ENCODE assay signal across 14 cellular contexts in the genomic region with DNA sequence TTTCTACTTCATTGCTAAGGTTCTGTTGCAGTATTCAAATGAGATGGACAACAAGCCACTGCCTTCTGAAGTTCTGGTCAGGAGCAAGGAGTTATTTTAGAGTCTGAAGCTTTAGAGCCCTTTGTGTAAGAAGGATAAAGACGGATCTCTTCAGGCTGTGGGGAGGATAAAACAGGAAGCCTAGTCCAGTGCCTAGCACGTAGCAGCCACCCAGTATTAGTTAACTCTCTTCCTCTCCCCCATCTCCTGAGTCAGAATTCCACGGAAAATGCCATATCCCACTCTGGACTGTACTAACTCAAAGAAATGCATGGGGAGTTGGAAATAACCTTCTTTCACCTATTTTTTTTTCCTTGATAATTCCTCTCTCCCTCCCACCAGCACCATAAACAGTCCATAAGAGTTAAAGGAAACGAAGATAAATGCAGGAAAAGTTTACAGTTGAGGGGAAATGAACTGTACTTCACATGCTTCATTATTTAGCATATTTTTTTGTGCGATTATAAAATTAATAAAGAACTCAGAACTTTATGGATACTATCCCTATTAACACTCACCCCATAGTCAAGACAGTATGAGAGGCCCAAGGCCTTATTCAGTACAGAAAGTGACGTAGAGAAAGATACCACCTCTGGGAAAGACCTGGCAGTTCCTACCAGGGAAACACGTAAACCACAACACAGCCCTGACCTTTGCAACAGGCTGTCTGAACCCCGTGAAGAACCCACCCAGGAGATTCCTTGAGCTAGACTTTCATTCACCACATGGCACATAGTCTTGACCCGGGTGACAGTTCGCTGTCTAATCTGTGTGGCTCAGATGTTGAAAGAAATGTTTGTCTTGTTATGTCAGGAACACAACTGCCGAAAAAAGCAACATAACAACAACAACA. TPM values are rescaled to one million over a fixed set of nuclear protein-coding genes. Genes with fewer than 3 reads are reported as not detected.
DNase-seq lines count a peak whose midpoint lies in the region; ATAC-seq, FAIRE-seq and TF ChIP-seq lines count a peak whose summit lies in the region.
"Had no signal": no experiment of that assay in that cellular context is flagged by ENCODE, and none has a peak within 500 bp of the region (broad histone marks: within the 10 kb centered on the region; RNA-seq: fewer than 3 reads in every experiment).

No MANE protein-coding gene starts in this region.

- TF ChIP-seq EP300 in HepG2 (IDR thresholded peaks at IDR 0.05; ENCODE audit: low read depth in 2 of 2, low read length in 2 of 2), result no peak
- TF ChIP-seq EP300 in HepG2 (CRISPR knock-in tag; IDR thresholded peaks at IDR 0.05; ENCODE audit: borderline replicate concordance), result no peak

- no peak for TF ChIP-seq CTCF in Calu3 (IDR thresholded peaks at IDR 0.05; ENCODE audit: unreplicated experiment)
- no peak for TF ChIP-seq CTCF in IMR-90 (conservative IDR thresholded peaks at IDR 0.05; ENCODE audit: low read depth, low read length)
- no peak for TF ChIP-seq CTCF in brain (conservative IDR thresholded peaks at IDR 0.05)
- no peak for TF ChIP-seq CTCF in HepG2 (CRISPR knock-in tag; IDR thresholded peaks at IDR 0.05)
- no peak for TF ChIP-seq CTCF in body of pancreas (IDR thresholded peaks at IDR 0.05)

- H3K27ac Mint-ChIP-seq in Calu3 (ENCODE audit: unreplicated experiment) (peak overlapping the region; percentile 28), brain (peak overlapping the region in 2 of 5 experiments; percentile 30 to 72)
- H3K27ac Mint-ChIP-seq: activated B cell treated with CpG ODN at 0.5 μM for 24 hours, B cell had no signal

- H3K18ac ChIP-seq in IMR-90 (ENCODE audit: low read depth, low read length), result peak overlapping the region; percentile 59; the same call in 1 of the 2 replicates

- peaks cover 0 to 41% of the 10 kb centered on the region in 2 experiments; a peak in 2 of 4 replicates for H3K79me1 ChIP-seq in IMR-90 (ENCODE audit: low read depth in 1 of 2, low read length in 2 of 2)

- H3K9ac ChIP-seq in IMR-90 (ENCODE audit: low read depth, low read length) (peak overlapping the region; percentile 49; the same call in 1 of the 2 replicates), HepG2 (ENCODE audit: insufficient read depth, low read depth, low read length) (0 out of 2 replicates have a peak overlapping the region, but pooled peaks have one; percentile 23)

- in situ Hi-C loops in IMR-90 (cut with MboI; ENCODE audit: low sequenced_read_pairs), result no loop called here
- in situ Hi-C loops in HepG2 (cut with HindIII; ENCODE audit: extremely low pct_ligation_motif_present, low pct_unique_long_range_greater_than_20kb), result no loop called here

- dilution Hi-C loops in IMR-90 (cut with HindIII; ENCODE audit: low sequenced_read_pairs, unreplicated experiment), result no loop called here

- H3K36me3 Mint-ChIP-seq in Calu3 (ENCODE audit: insufficient read depth, unreplicated experiment) (peaks cover 4% of the 10 kb centered on the region), brain (peaks cover 17% of the 10 kb centered on the region)

- H2BK15ac ChIP-seq in IMR-90 (ENCODE audit: low read depth, low read length), result peak overlapping the region; percentile 7; the same call in 1 of the 3 replicates

- H4K8ac ChIP-seq in IMR-90 (ENCODE audit: low read depth in 2 of 2, low read length in 2 of 2), result peak overlapping the region in 1 of 2 experiments; percentile 44; a peak in 2 of 4 replicates

- H3K4me1 ChIP-seq in IMR-90 (ENCODE audit: control insufficient read depth, insufficient read depth, low read length) (peaks cover 29% of the 10 kb centered on the region), HepG2 (ENCODE audit: insufficient read depth, low read length) (peaks cover 82% of the 10 kb centered on the region), body of pancreas (no peaks in the 10 kb centered on the region)
- H3K4me1 ChIP-seq: pancreas had no signal

- H3K27ac ChIP-seq in IMR-90 (ENCODE audit: insufficient read depth, low read length) (peak overlapping the region; percentile 77), HepG2 (ENCODE audit: extremely low read length, insufficient read depth, low read length) (no peak overlapping the region), body of pancreas (no peak overlapping the region)
- H3K27ac ChIP-seq: dorsolateral prefrontal cortex, pancreas had no signal

- CTCF ChIA-PET in Calu3 (lab: Charles Lee), result interaction anchor here (1.4 kb wide), 1 partner anchor 47 kb away, joined by 3 read pairs; no protein-coding TSS in a partner anchor
- CTCF ChIA-PET in IMR-90 (lab: Yijun Ruan, JAX), result interaction anchor here (0.7 kb wide), 1 partner anchor 32 kb away, joined by 3 read pairs; no protein-coding TSS in a partner anchor
- CTCF ChIA-PET in HepG2 (lab: Yijun Ruan, JAX; ENCODE audit: low intra/inter-chr PET ratio, low total read pairs), result no interaction called here

- intact Hi-C loops in Calu3 (cut with micrococcal nuclease; ENCODE audit: unreplicated experiment), result loop anchor here (5.0 kb wide), 1 partner anchor 33 kb away; no protein-coding TSS in a partner anchor
- intact Hi-C loops in IMR-90 (cut with micrococcal nuclease), result no loop called here
- intact Hi-C loops in HepG2 (cut with micrococcal nuclease; ENCODE audit: unreplicated experiment), result no loop called here
- intact Hi-C loops in body of pancreas (cut with DNase I), result no loop called here

- H2BK120ac ChIP-seq in IMR-90 (ENCODE audit: low read depth, low read length), result peak overlapping the region; percentile 15; the same call in 1 of the 2 replicates

- H4K5ac ChIP-seq in IMR-90 (ENCODE audit: low read depth, low read length), result no peak overlapping the region

- FAIRE-seq in HepG2 (lab: Jason Lieb, UNC), result no peak

- peaks cover 22% of the 10 kb centered on the region for H3K9me1 ChIP-seq in IMR-90 (ENCODE audit: insufficient read depth, low read length)

- H4K91ac ChIP-seq in IMR-90 (ENCODE audit: insufficient read depth, low read depth, low read length), result 0 out of 2 replicates have a peak overlapping the region, but pooled peaks have one; percentile 7

- H3K79me2 ChIP-seq in HepG2 (ENCODE audit: insufficient read depth, low read length), result peaks cover 100% of the 10 kb centered on the region

- H2AFZ ChIP-seq in IMR-90 (replicated peaks; ENCODE audit: low read length, poor library complexity), result no peak overlapping the region
- no peak overlapping the region for H2AFZ ChIP-seq in HepG2 (ENCODE audit: low read length)

- H3K36me3 ChIP-seq in IMR-90 (ENCODE audit: control insufficient read depth, insufficient read depth, low read length), result 0 out of 2 replicates have a peak, but pooled peaks cover 2% of the 10 kb centered on the region
- peaks cover 3% of the 10 kb centered on the region in 2 experiments; a peak in 2 of 5 replicates for H3K36me3 ChIP-seq in HepG2 (replicated peaks in 1 of 2; ENCODE audit: control insufficient read depth in 1 of 2, insufficient read depth in 2 of 2, low read length in 2 of 2)
- H3K36me3 ChIP-seq in body of pancreas (replicated peaks in 1 of 2; ENCODE audit: insufficient read depth in 1 of 2, low read depth in 2 of 2), result no peaks in the 10 kb centered on the region
- H3K36me3 ChIP-seq: pancreas had no signal

- H2AK5ac ChIP-seq in IMR-90 (ENCODE audit: low read depth, low read length), result peak overlapping the region; percentile 48

- POLR2A ChIA-PET in IMR-90 (lab: Charles Lee; ENCODE audit: unreplicated experiment) (no interaction called here), HepG2 (lab: Yijun Ruan, JAX) (interaction anchor here (0.6 kb wide), 1 partner anchor 12 kb away, joined by 3 read pairs; no protein-coding TSS in a partner anchor)

- no peak overlapping the region for H2BK20ac ChIP-seq in IMR-90 (ENCODE audit: low read depth, low read length)

- H3K4me2 ChIP-seq in IMR-90 (ENCODE audit: low read depth, low read length) (peak overlapping the region; percentile 81), HepG2 (ENCODE audit: low read depth, low read length) (peak overlapping the region; percentile 47)

- H3K23ac ChIP-seq in IMR-90 (ENCODE audit: low read depth, low read length), result peak overlapping the region; percentile 57

- DNase-seq in Calu3 (no peak), IMR-90 (peak; percentile 52), HepG2 (ENCODE audit: low spot score) (no peak), body of pancreas (no peak), midbrain (lab: John Stamatoyannopoulos, UW) (no peak), DMS53 treated with DMSO at 0.1 percent for 48 hours (lab: John Stamatoyannopoulos, UW; ENCODE audit: unreplicated experiment) (no peak)
- DNase-seq: activated B cell treated with CpG ODN at 0.5 μM for 24 hours, activated gamma-delta T cell treated with Interleukin-2 at 50 U/mL for 16 hours, dorsolateral prefrontal cortex, NCI-H1105, pancreas had no signal

- no TSS peak for BruUV-seq in Calu3 (replicated peaks; lab: Mats Ljungman, UMichigan)
- no TSS peak for BruUV-seq in IMR-90 (replicated peaks; lab: Mats Ljungman, UMichigan)
- no TSS peak for BruUV-seq in HepG2 (replicated peaks; lab: Mats Ljungman, UMichigan)

- no peak overlapping the region for H3K56ac ChIP-seq in IMR-90 (ENCODE audit: extremely low read depth, insufficient read depth, low read length)

- no peaks in the 10 kb centered on the region for H3K9me3 Mint-ChIP-seq in Calu3 (ENCODE audit: low read depth, unreplicated experiment)
- no peaks in the 10 kb centered on the region for H3K9me3 Mint-ChIP-seq in brain
- H3K9me3 Mint-ChIP-seq: activated B cell treated with CpG ODN at 0.5 μM for 24 hours had no signal

- H4K20me1 ChIP-seq in IMR-90 (ENCODE audit: insufficient read depth, low read length), result peaks cover 72% of the 10 kb centered on the region
- H4K20me1 ChIP-seq in HepG2 (ENCODE audit: insufficient read depth, low read length), result peaks cover 100% of the 10 kb centered on the region

- peak overlapping the region; percentile 79 for H2BK5ac ChIP-seq in IMR-90 (ENCODE audit: low read depth, low read length, poor library complexity, severe bottlenecking)

- H3K4ac ChIP-seq in IMR-90 (ENCODE audit: low read depth, low read length), result peak overlapping the region; percentile 64

- H3K27me3 ChIP-seq in IMR-90 (ENCODE audit: control insufficient read depth, insufficient read depth, low read length) (no peaks in the 10 kb centered on the region), HepG2 (ENCODE audit: control insufficient read depth in 1 of 2, insufficient read depth in 2 of 2, low read length in 2 of 2) (no peaks in the 10 kb centered on the region), body of pancreas (no peaks in the 10 kb centered on the region)

- no peaks in the 10 kb centered on the region for H3K27me3 Mint-ChIP-seq in Calu3 (ENCODE audit: unreplicated experiment)
- H3K27me3 Mint-ChIP-seq in brain, result no peaks in the 10 kb centered on the region

- no peak overlapping the region for H3K4me3 ChIP-seq in IMR-90 (ENCODE audit: insufficient read depth, low read depth, low read length)
- no peak overlapping the region for H3K4me3 ChIP-seq in HepG2 (replicated peaks in 1 of 3; ENCODE audit: insufficient read depth in 1 of 3, low read depth in 2 of 3, low read length in 3 of 3)
- H3K4me3 ChIP-seq in body of pancreas, result no peak overlapping the region
- H3K4me3 ChIP-seq: dorsolateral prefrontal cortex, pancreas had no signal

- WGBS in IMR-90 (ENCODE audit: extremely low coverage in 2 of 2, insufficient read length in 1 of 2), 2 experiments, result no CpG with 5 or more reads among the region's 11 CpGs
- WGBS in HepG2 (ENCODE audit: low lambda C conversion rate), result 56% methylated on average over 10 of the region's 11 CpGs
- 71 to 72% methylated on average over 11 of the region's 11 CpGs for WGBS in body of pancreas, 2 donors

- no peak for TF ChIP-seq POLR2A in IMR-90 (IDR thresholded peaks at IDR 0.05; ENCODE audit: low read depth, low read length)
- TF ChIP-seq POLR2A in HepG2 (IDR thresholded peaks at IDR 0.05; ENCODE audit: insufficient read depth in 1 of 2, low read depth in 2 of 2, low read length in 2 of 2), result no peak
- no peak for TF ChIP-seq POLR2A in body of pancreas (IDR thresholded peaks at IDR 0.05)
- no peak for TF ChIP-seq POLR2A in GM18505 (IDR thresholded peaks at IDR 0.05; ENCODE audit: borderline replicate concordance, extremely low read depth, insufficient read depth, insufficient read length)

- H3K4me1 Mint-ChIP-seq in Calu3 (ENCODE audit: low read depth, unreplicated experiment) (peaks cover 72% of the 10 kb centered on the region), brain (peaks cover 90% of the 10 kb centered on the region)
- H3K4me1 Mint-ChIP-seq: activated B cell treated with CpG ODN at 0.5 μM for 24 hours, B cell had no signal

- peak overlapping the region; percentile 66 for H3K14ac ChIP-seq in IMR-90 (replicated peaks; ENCODE audit: low read depth, low read length)

- H3K9me3 ChIP-seq in IMR-90 (ENCODE audit: control insufficient read depth, insufficient read depth, low read length), result no peaks in the 10 kb centered on the region
- H3K9me3 ChIP-seq in HepG2 (ENCODE audit: low read length), result no peaks in the 10 kb centered on the region
- H3K9me3 ChIP-seq in body of pancreas, result no peaks in the 10 kb centered on the region
- H3K9me3 ChIP-seq: pancreas had no signal

- TF ChIP-seq RAD21 in IMR-90 (IDR thresholded peaks at IDR 0.05; ENCODE audit: low read length) (no peak), HepG2 (CRISPR knock-in tag; IDR thresholded peaks at IDR 0.05) (no peak)

- ATAC-seq in IMR-90 (ENCODE audit: low read depth), result 0 out of 2 replicates have a peak, but pooled peaks have one; percentile 9
- ATAC-seq in HepG2, result peak; percentile 56
- no peak for ATAC-seq in body of pancreas
- ATAC-seq in GM18505 (IDR thresholded peaks at IDR 0.05; ENCODE audit: unreplicated experiment), result no peak

- H3K4me3 Mint-ChIP-seq in Calu3 (ENCODE audit: low read depth, unreplicated experiment), result peak overlapping the region; percentile 17
- H3K4me3 Mint-ChIP-seq in brain, result peak overlapping the region in 4 of 5 experiments; percentile 3 to 64 (median 26)
- H3K4me3 Mint-ChIP-seq: activated B cell treated with CpG ODN at 0.5 μM for 24 hours, B cell had no signal

- no peak overlapping the region for H2AK9ac ChIP-seq in IMR-90 (replicated peaks; ENCODE audit: low read depth, low read length, poor library complexity)

RNA-seq across cellular contexts. Expression of gene IGF2BP2, which starts 9.2 kb away (rescaled TPM):
- total RNA-seq in Calu3 (2022) (150 and 156 TPM in 2 replicates), IMR-90 (2012; rRNA removed) (88.2 and 126 TPM in 2 replicates), HepG2 (2016; rRNA removed; fragmentation: Illumina TruSeq; extraction: Trizol) (46.0 and 46.3 TPM in 2 replicates), body of pancreas (10 to 100 TPM; 19.4 to 25.2 TPM)
- polyA plus RNA-seq in IMR-90 (2012; rRNA removed) (20.3 and 23.4 TPM in 2 replicates), brain (ENCODE audit: insufficient read depth, low read depth, low replicate concordance) (0.46 TPM), HepG2 (2011; rRNA removed) (6.5 and 9.5 TPM in 2 replicates)
- 9.7 and 14.1 TPM in 2 replicates for polyA plus RNA-seq in IMR-90 (2012; cell fraction: cytosol; rRNA removed)
- polyA plus RNA-seq in IMR-90 (2012; cell fraction: nucleus; rRNA removed; ENCODE audit: low replicate concordance), result 15.6 and 47.0 TPM in 2 replicates
- 27.3 and 31.8 TPM in 2 replicates for total RNA-seq in HepG2 (2016; cell fraction: cytosol; rRNA removed; fragmentation: Illumina TruSeq; extraction: Trizol; ENCODE audit: low read depth)
- 36.6 and 47.1 TPM in 2 replicates for total RNA-seq in HepG2 (2016; cell fraction: insoluble cytoplasmic fraction; rRNA removed; fragmentation: Illumina TruSeq; extraction: Trizol)
- total RNA-seq in HepG2 (2016; cell fraction: membrane; rRNA removed; fragmentation: Illumina TruSeq; extraction: Trizol), result 57.4 and 59.2 TPM in 2 replicates
- total RNA-seq in HepG2 (2016; cell fraction: nucleus; rRNA removed; fragmentation: Illumina TruSeq; extraction: Trizol), result 59.9 and 71.5 TPM in 2 replicates
- polyA plus RNA-seq in HepG2 (2011; cell fraction: cytosol; rRNA removed), result 3.6 and 6.7 TPM in 2 replicates
- 29.6 and 44.5 TPM in 2 replicates for polyA plus RNA-seq in HepG2 (2011; cell fraction: nucleus; rRNA removed)
- polyA plus RNA-seq in HepG2 (2012), result 93.3 and 101 TPM in 2 replicates
- polyA plus RNA-seq in HepG2 (2016; cell fraction: cytosol; fragmentation: Illumina TruSeq; extraction: Trizol; ENCODE audit: low read depth), result 22.3 and 25.9 TPM in 2 replicates
- polyA plus RNA-seq in HepG2 (2016; cell fraction: insoluble cytoplasmic fraction; fragmentation: Illumina TruSeq; extraction: Trizol; ENCODE audit: low read depth), result 65.2 and 84.9 TPM in 2 replicates
- 59.1 and 66.3 TPM in 2 replicates for polyA plus RNA-seq in HepG2 (2016; cell fraction: membrane; fragmentation: Illumina TruSeq; extraction: Trizol; ENCODE audit: low read depth)
- polyA plus RNA-seq in HepG2 (2016; cell fraction: nucleus; fragmentation: Illumina TruSeq; extraction: Trizol; ENCODE audit: insufficient read depth, low read depth), result 115 and 116 TPM in 2 replicates
- 11.7 TPM in 1 of 2 replicates, not detected in the other for polyA minus RNA-seq in HepG2 (2011; rRNA and poly(A)+ RNA removed; ENCODE audit: low replicate concordance)
- polyA minus RNA-seq in HepG2 (2011; cell fraction: cytosol; rRNA and poly(A)+ RNA removed), result 13.2 and 23.5 TPM in 2 replicates
- polyA minus RNA-seq in HepG2 (2011; cell fraction: nucleus; rRNA and poly(A)+ RNA removed), result 110 and 124 TPM in 2 replicates
- total RNA-seq: B cell had no signal

Comparison
In these comparisons a context has a peak if more than half of its experiments do, and no peak if none do; other contexts are left out.
1. ATAC-seq: peak in IMR-90 (single experiment) and HepG2 (single experiment); none in body of pancreas (single experiment) and GM18505 (single experiment).